In genomic region chr19:3625996-3626472, GRCh38 we compare ENCODE assay signal across 8 cellular contexts. TPM values are rescaled to one million over a fixed set of nuclear protein-coding genes. Genes with fewer than 3 reads are reported as not detected.
DNase-seq lines count a peak whose midpoint lies in the region; ATAC-seq and TF ChIP-seq lines count a peak whose summit lies in the region.

No MANE protein-coding gene starts in this region.

- TF ChIP-seq CTCF in kidney epithelial cell (IDR thresholded peaks at IDR 0.05; ENCODE audit: insufficient read depth, low read length, poor library complexity, severe bottlenecking) (no peak), thyroid gland (IDR thresholded peaks at IDR 0.05) (no peak)

- no peak for TF ChIP-seq POLR2A in thyroid gland (IDR thresholded peaks at IDR 0.05)

- H3K9me3 ChIP-seq in adipocyte (ENCODE audit: control insufficient read depth, low read length), result no peaks in the 10 kb centered on the region
- H3K9me3 ChIP-seq in thyroid gland, result no peaks in the 10 kb centered on the region

- H3K4me3 ChIP-seq in adipocyte (ENCODE audit: low read length), result peak overlapping the region; percentile 91
- peak overlapping the region; percentile 93 for H3K4me3 ChIP-seq in kidney epithelial cell (ENCODE audit: low read depth, low read length)
- peak overlapping the region; percentile 72 to 88 (median 73) for H3K4me3 ChIP-seq in thyroid gland (replicated peaks in 1 of 3)

- WGBS in thyroid gland, 2 donors, result 0 to 2% methylated on average over 21 of the region's 21 CpGs

- H3K27ac ChIP-seq in thyroid gland, result peak overlapping the region in 1 of 3 donors; percentile 96

- no peaks in the 10 kb centered on the region for H3K27me3 ChIP-seq in adipocyte (replicated peaks; ENCODE audit: control insufficient read depth, insufficient read depth, low read length)
- no peaks in the 10 kb centered on the region for H3K27me3 ChIP-seq in kidney epithelial cell (ENCODE audit: control insufficient read depth, insufficient read depth, low read length)
- H3K27me3 ChIP-seq in thyroid gland, result no peaks in the 10 kb centered on the region

- H3K9ac ChIP-seq in adipocyte (ENCODE audit: low read length), result peak overlapping the region; percentile 91

- peaks cover 11% of the 10 kb centered on the region for H3K36me3 ChIP-seq in adipocyte (ENCODE audit: control insufficient read depth, insufficient read depth, low read length, severe bottlenecking)
- no peaks in the 10 kb centered on the region for H3K36me3 ChIP-seq in kidney epithelial cell (ENCODE audit: control insufficient read depth, insufficient read depth, low read length)
- peaks cover 0 to 9% of the 10 kb centered on the region in 2 donors for H3K36me3 ChIP-seq in thyroid gland

- peaks cover 13% of the 10 kb centered on the region for H3K4me1 ChIP-seq in adipocyte (ENCODE audit: control insufficient read depth, insufficient read depth, low read length)
- peaks cover 15 to 18% of the 10 kb centered on the region in 2 donors for H3K4me1 ChIP-seq in thyroid gland

- peak; percentile 39 for DNase-seq in ELR (ENCODE audit: low read depth)
- peak; percentile 56 for DNase-seq in adipocyte (ENCODE audit: low read depth)
- no peak for DNase-seq in kidney epithelial cell (ENCODE audit: low read depth)
- DNase-seq in thyroid gland, result no peak
- DNase-seq in cerebellum (ENCODE audit: low spot score), result no peak
- no peak for DNase-seq in DMS79 treated with DMSO at 0.1 percent for 48 hours (lab: John Stamatoyannopoulos, UW)

- intact Hi-C loops in thyroid gland (cut with DNase I), result loop anchor here (5.0 kb wide), 1 partner anchor 54 kb away; the partner anchor contains the start of gene HMG20B

- ATAC-seq in HG03135 (IDR thresholded peaks at IDR 0.05; ENCODE audit: unreplicated experiment) (peak; percentile 8), GM18858 (IDR thresholded peaks at IDR 0.05; ENCODE audit: unreplicated experiment) (no peak)

RNA-seq across cellular contexts. Expression of gene CACTIN, which starts 0.6 kb away (rescaled TPM):
- total RNA-seq in kidney epithelial cell (46.6 and 48.7 TPM in 2 replicates), thyroid gland (10 to 100 TPM; 18.8 to 30.6 (median 24.5) TPM), cerebellum (15.2 TPM)

RNA-seq across cellular contexts. Expression of gene TBXA2R, which starts 19.4 kb away (rescaled TPM):
- total RNA-seq in kidney epithelial cell (0.04 and 0.21 TPM in 2 replicates), thyroid gland (1 to 10 TPM in 3 of 4 donors, under 1 TPM in 1; 0.40 to 2.1 (median 1.3) TPM), cerebellum (0.45 TPM)

RNA-seq across cellular contexts. Expression of gene GIPC3, which starts 40.8 kb away (rescaled TPM):
- total RNA-seq in kidney epithelial cell (0.21 TPM in 1 of 2 replicates, not detected in the other), thyroid gland (1 to 10 TPM in 2 of 4 donors, under 1 TPM in 2; 0.78 to 2.2 (median 0.97) TPM), cerebellum (0.09 TPM)

RNA-seq across cellular contexts. Expression of gene HMG20B, which starts 53.3 kb away (rescaled TPM):
- 77.8 and 84.5 TPM in 2 replicates for total RNA-seq in kidney epithelial cell
- 100 to 1,000 TPM in 2 of 4 donors, 10 to 100 TPM in 2; 93.3 to 160 (median 105) TPM for total RNA-seq in thyroid gland
- total RNA-seq in cerebellum, result 15.4 TPM

Comparison
In these comparisons a context has a peak if more than half of its experiments do, and no peak if none do; other contexts are left out.
1. DNase-seq: peak in ELR (single experiment) and adipocyte (single experiment); none in kidney epithelial cell (single experiment), thyroid gland (0 of 2), cerebellum (single experiment) and DMS79 treated with DMSO at 0.1 percent for 48 hours (single experiment).
2. Peak in every context shown above with its lines, with median percentiles within 50 percentile points of each other: H3K4me3 ChIP-seq.